In genomic region chr1:24150228-24151174, GRCh38 we compare ENCODE assay signal across 9 cellular contexts. TPM values are rescaled to one million over a fixed set of nuclear protein-coding genes. Genes with fewer than 3 reads are reported as not detected.
DNase-seq lines count a peak whose midpoint lies in the region; ATAC-seq and TF ChIP-seq lines count a peak whose summit lies in the region.
"Had no signal": no experiment of that assay in that cellular context is flagged by ENCODE, and none has a peak within 500 bp of the region (broad histone marks: within the 10 kb centered on the region; RNA-seq: fewer than 3 reads in every experiment).

No MANE protein-coding gene starts in this region.

- H3K36me3 Mint-ChIP-seq in Calu3 (ENCODE audit: insufficient read depth, unreplicated experiment) (peaks cover 15% of the 10 kb centered on the region), activated B cell treated with CpG ODN at 0.5 μM for 24 hours (ENCODE audit: low read depth) (peaks cover 7% of the 10 kb centered on the region)

- H4K20me1 ChIP-seq in smooth muscle cell (ENCODE audit: low read depth), result no peaks in the 10 kb centered on the region

- DNase-seq in Calu3 (peak; percentile 92), NCI-H2227 treated with DMSO at 0.1 percent for 48 hours (lab: John Stamatoyannopoulos, UW) (peak; percentile 89), activated B cell treated with CpG ODN at 0.5 μM for 24 hours (peak; percentile 89), cardiac fibroblast (ENCODE audit: low read depth in 2 of 2) (peak; percentile 85 to 86), iPS-NIHi7 (ENCODE audit: extremely low spot score) (peak; percentile 94), smooth muscle cell (lab: John Stamatoyannopoulos, UW; ENCODE audit: unreplicated experiment) (peak; percentile 68)

- TF ChIP-seq CTCF in Calu3 (IDR thresholded peaks at IDR 0.05; ENCODE audit: unreplicated experiment) (peak; percentile 79), activated B cell treated with CpG ODN at 0.5 μM for 24 hours (IDR thresholded peaks at IDR 0.05) (no peak), cardiac fibroblast (IDR thresholded peaks at IDR 0.05; ENCODE audit: low read depth, low read length) (peak; percentile 88), smooth muscle cell (IDR thresholded peaks at IDR 0.05; ENCODE audit: borderline replicate concordance, insufficient read depth, poor library complexity, severe bottlenecking) (peak; percentile 78)

- H3K9me3 ChIP-seq in smooth muscle cell (replicated peaks; ENCODE audit: low read depth), result no peaks in the 10 kb centered on the region

- ATAC-seq in HG02943 (IDR thresholded peaks at IDR 0.05; ENCODE audit: low read depth, unreplicated experiment) (peak; percentile 88), activated B cell treated with CpG ODN at 0.5 μM for 24 hours (ENCODE audit: low read depth) (peak; percentile 98), GM21515 (IDR thresholded peaks at IDR 0.05; ENCODE audit: unreplicated experiment) (no peak)

- H3K27ac Mint-ChIP-seq in Calu3 (ENCODE audit: unreplicated experiment) (peak overlapping the region; percentile 48), activated B cell treated with CpG ODN at 0.5 μM for 24 hours (peak overlapping the region; percentile 20)
- H3K27ac Mint-ChIP-seq: dendritic cell treated with granulocyte-macrophage colony-stimulating factor and Interleukin-4, amounts not matched to agents 40 ng/mL and 50 ng/mL, for 4 days had no signal

- H3K4me3 ChIP-seq in cardiac fibroblast (replicated peaks in 1 of 2; ENCODE audit: low read depth in 2 of 2, low read length in 2 of 2) (peak overlapping the region in 1 of 2 donors; percentile 27), smooth muscle cell (peak overlapping the region; percentile 41)

- H3K4me3 Mint-ChIP-seq in Calu3 (ENCODE audit: low read depth, unreplicated experiment) (peak overlapping the region; percentile 66), activated B cell treated with CpG ODN at 0.5 μM for 24 hours (peak overlapping the region; percentile 74)
- H3K4me3 Mint-ChIP-seq: dendritic cell treated with granulocyte-macrophage colony-stimulating factor and Interleukin-4, amounts not matched to agents 40 ng/mL and 50 ng/mL, for 4 days had no signal

- CTCF ChIA-PET in Calu3 (lab: Charles Lee), result interaction anchor here (0.5 to 1.6 kb wide), 19 partner anchors 10 to 1791 kb away, joined by 3 to 16 read pairs (median 4); partner anchors contain the start of gene SRSF10
- CTCF ChIA-PET in activated B cell treated with CpG ODN at 0.5 μM for 24 hours (lab: Charles Lee), result interaction anchor here (0.5 to 9.6 kb wide), 32 partner anchors 10 to 680 kb away, joined by 3 to 243 read pairs (median 4); partner anchors contain the start of genes IFNLR1, NIPAL3 and STPG1

- H3K36me3 ChIP-seq in smooth muscle cell (ENCODE audit: low read depth), result no peaks in the 10 kb centered on the region

- POLR2A ChIA-PET in activated B cell treated with CpG ODN at 0.5 μM for 24 hours (lab: Charles Lee), result interaction anchor here (0.6 to 7.3 kb wide), 9 partner anchors 11 to 263 kb away, joined by 3 to 96 read pairs (median 4); partner anchors contain the start of genes IFNLR1 and STPG1

- peaks cover 13% of the 10 kb centered on the region for H3K4me1 ChIP-seq in smooth muscle cell (ENCODE audit: low read depth)

- peak overlapping the region; percentile 44 for H2AFZ ChIP-seq in smooth muscle cell (ENCODE audit: low read depth)

- no peaks in the 10 kb centered on the region for H3K79me2 ChIP-seq in smooth muscle cell (ENCODE audit: low read depth)

- H3K9me3 Mint-ChIP-seq in Calu3 (ENCODE audit: low read depth, unreplicated experiment) (no peaks in the 10 kb centered on the region), activated B cell treated with CpG ODN at 0.5 μM for 24 hours (no peaks in the 10 kb centered on the region)
- H3K9me3 Mint-ChIP-seq: dendritic cell treated with granulocyte-macrophage colony-stimulating factor and Interleukin-4, amounts not matched to agents 40 ng/mL and 50 ng/mL, for 4 days had no signal

- peak overlapping the region; percentile 52 for H3K9ac ChIP-seq in smooth muscle cell (ENCODE audit: low read depth)

- TSS peak; percentile 98 for BruUV-seq in Calu3 (replicated peaks; lab: Mats Ljungman, UMichigan)

- H3K27ac ChIP-seq in smooth muscle cell (ENCODE audit: low read depth), result peak overlapping the region; percentile 66

- intact Hi-C loops in Calu3 (cut with micrococcal nuclease; ENCODE audit: unreplicated experiment) (loop anchor here (5.0 kb wide), 1 partner anchor 42 kb away; no protein-coding TSS in a partner anchor), activated B cell treated with CpG ODN at 0.5 μM for 24 hours (cut with micrococcal nuclease) (loop anchor here (1.0 to 2.0 kb wide), 7 partner anchors 41 to 492 kb away; partner anchors contain the start of gene SRRM1)

- peaks cover 12% of the 10 kb centered on the region for H3K27me3 ChIP-seq in smooth muscle cell (ENCODE audit: low read depth)

- H3K27me3 Mint-ChIP-seq in Calu3 (ENCODE audit: unreplicated experiment), result no peaks in the 10 kb centered on the region
- peaks cover 3% of the 10 kb centered on the region for H3K27me3 Mint-ChIP-seq in activated B cell treated with CpG ODN at 0.5 μM for 24 hours

- H3K4me2 ChIP-seq in smooth muscle cell, result peak overlapping the region; percentile 83

- peaks cover 20% of the 10 kb centered on the region for H3K4me1 Mint-ChIP-seq in Calu3 (ENCODE audit: low read depth, unreplicated experiment)
- H3K4me1 Mint-ChIP-seq in activated B cell treated with CpG ODN at 0.5 μM for 24 hours, result peaks cover 27% of the 10 kb centered on the region

- 12% methylated on average over 35 of the region's 36 CpGs for WGBS in smooth muscle cell (ENCODE audit: low lambda C conversion rate)

- no peaks in the 10 kb centered on the region for H3F3A ChIP-seq in smooth muscle cell (ENCODE audit: low read depth)

RNA-seq across cellular contexts. Expression of gene IL22RA1, which starts 7.6 kb away (rescaled TPM):
- total RNA-seq in Calu3 (2022), result 1.3 and 2.0 TPM in 2 replicates
- 0.09 TPM in 1 of 2 replicates, not detected in the other for total RNA-seq in activated B cell treated with CpG ODN at 0.5 μM for 24 hours
- 0.31 and 0.40 TPM in 2 replicates for total RNA-seq in smooth muscle cell
- polyA plus RNA-seq in smooth muscle cell, result 0.64 TPM in 1 of 2 replicates, not detected in the other

RNA-seq across cellular contexts. Expression of gene IFNLR1, which starts 36.6 kb away (rescaled TPM):
- total RNA-seq in Calu3 (2022) (4.5 and 5.0 TPM in 2 replicates), activated B cell treated with CpG ODN at 0.5 μM for 24 hours (38.6 and 39.2 TPM in 2 replicates), smooth muscle cell (0.58 and 0.67 TPM in 2 replicates)
- polyA plus RNA-seq in smooth muscle cell, result 0.25 and 2.9 TPM in 2 replicates

RNA-seq across cellular contexts. Expression of gene MYOM3, which starts 38.6 kb away (rescaled TPM):
- total RNA-seq in Calu3 (2022) (0.42 and 1.0 TPM in 2 replicates), activated B cell treated with CpG ODN at 0.5 μM for 24 hours (not detected in 2 replicates), smooth muscle cell (0.18 and 0.63 TPM in 2 replicates)
- polyA plus RNA-seq in smooth muscle cell, result 0.26 and 0.64 TPM in 2 replicates
